In genomic region chr2:191701696-191702095, GRCh38 we compare ENCODE assay signal across 25 cellular contexts. TPM values are rescaled to one million over a fixed set of nuclear protein-coding genes. Genes with fewer than 3 reads are reported as not detected.
DNase-seq lines count a peak whose midpoint lies in the region; ATAC-seq and TF ChIP-seq lines count a peak whose summit lies in the region.
"Had no signal": no experiment of that assay in that cellular context is flagged by ENCODE, and none has a peak within 500 bp of the region (broad histone marks: within the 10 kb centered on the region; RNA-seq: fewer than 3 reads in every experiment).

No MANE protein-coding gene starts in this region.

- TF ChIP-seq POLR2A in gastroesophageal sphincter (IDR thresholded peaks at IDR 0.05) = no peak

- no TSS peak for BruUV-seq in A673 (replicated peaks; lab: Mats Ljungman, UMichigan)

- 50 to 63% methylated on average over 2 of the region's 2 CpGs for WGBS in gastroesophageal sphincter (ENCODE audit: low coverage in 1 of 2), 2 donors

- H3K27ac Mint-ChIP-seq in central memory CD8-positive, alpha-beta T cell (ENCODE audit: low read depth) = peak overlapping the region; percentile 38
- peak overlapping the region in 1 of 2 donors; percentile 34 for H3K27ac Mint-ChIP-seq in activated naive CD4-positive, alpha-beta T cell treated with anti-CD3 and anti-CD28 coated beads, Interleukin-2, amount 50 U/mL, for 72 hours
- H3K27ac Mint-ChIP-seq: endodermal cell, GM23338, T-cell had no signal

- no peaks in the 10 kb centered on the region for H3K9me3 Mint-ChIP-seq in central memory CD8-positive, alpha-beta T cell
- H3K9me3 Mint-ChIP-seq in activated naive CD4-positive, alpha-beta T cell treated with anti-CD3 and anti-CD28 coated beads, Interleukin-2, amount 50 U/mL, for 72 hours = no peaks in the 10 kb centered on the region
- H3K9me3 Mint-ChIP-seq: immature natural killer cell, T-cell had no signal

- H3K4me1 Mint-ChIP-seq in central memory CD8-positive, alpha-beta T cell = peaks cover 6% of the 10 kb centered on the region
- H3K4me1 Mint-ChIP-seq: endodermal cell, immature natural killer cell had no signal

- H3K36me3 ChIP-seq in A673 (ENCODE audit: insufficient read depth, low read length, poor library complexity, severe bottlenecking) = no peaks in the 10 kb centered on the region
- no peaks in the 10 kb centered on the region for H3K36me3 ChIP-seq in gastroesophageal sphincter
- H3K36me3 ChIP-seq: brain microvascular endothelial cell, left ventricle myocardium inferior, prostate gland had no signal

- H3K27ac ChIP-seq in A673 (ENCODE audit: low read depth, low read length, poor library complexity, severe bottlenecking) = no peak overlapping the region
- H3K27ac ChIP-seq in gastroesophageal sphincter = no peak overlapping the region
- H3K27ac ChIP-seq: brain microvascular endothelial cell, left ventricle myocardium inferior, prostate gland, VCaP had no signal

- TF ChIP-seq CTCF in A673 (conservative IDR thresholded peaks at IDR 0.05; ENCODE audit: low read depth, low read length) (no peak), gastroesophageal sphincter (IDR thresholded peaks at IDR 0.05) (no peak)

- H3K4me1 ChIP-seq in A673 (ENCODE audit: insufficient read depth, low read length, poor library complexity, severe bottlenecking) = peaks cover 11% of the 10 kb centered on the region
- no peaks in the 10 kb centered on the region for H3K4me1 ChIP-seq in gastroesophageal sphincter
- H3K4me1 ChIP-seq: left ventricle myocardium inferior, prostate gland had no signal

- no peak overlapping the region for H3K4me3 ChIP-seq in A673 (ENCODE audit: low read depth, low read length, poor library complexity, severe bottlenecking)
- H3K4me3 ChIP-seq in gastroesophageal sphincter = no peak overlapping the region
- H3K4me3 ChIP-seq: GM23338, K562, left ventricle myocardium inferior, mucosa of descending colon, prostate gland had no signal

- H3K27me3 Mint-ChIP-seq in central memory CD8-positive, alpha-beta T cell = no peaks in the 10 kb centered on the region
- H3K27me3 Mint-ChIP-seq: T-cell had no signal

- H3K4me3 Mint-ChIP-seq in central memory CD8-positive, alpha-beta T cell = no peak overlapping the region
- H3K4me3 Mint-ChIP-seq: endodermal cell, GM23338, immature natural killer cell, T-cell had no signal

- DNase-seq in A673 (ENCODE audit: low spot score) = peak; percentile 63
- peak; percentile 34 for DNase-seq in NCI-H1092 (lab: John Stamatoyannopoulos, UW)
- DNase-seq in NCI-H510A (lab: John Stamatoyannopoulos, UW) = peak; percentile 46
- DNase-seq in central memory CD8-positive, alpha-beta T cell (ENCODE audit: low spot score in 2 of 2) = no peak
- DNase-seq in activated naive CD4-positive, alpha-beta T cell treated with anti-CD3 and anti-CD28 coated beads, Interleukin-2, amount 50 U/mL, for 72 hours (ENCODE audit: low spot score in 2 of 2) = no peak
- DNase-seq in effector CD8-positive, alpha-beta T cell (lab: John Stamatoyannopoulos, UW) = no peak
- DNase-seq in stimulated activated CD4-positive, alpha-beta T cell treated with anti-CD3 and anti-CD28 coated beads, Interleukin-2, amount 100 ng/mL, for 48 hours = no peak
- DNase-seq: activated CD8-positive, alpha-beta memory T cell treated with anti-CD3 and anti-CD28 coated beads, Interleukin-2, amount 50 U/mL, for 48 hours; activated gamma-delta T cell; brain microvascular endothelial cell; C1 segment of cervical spinal cord; endodermal cell; GF-D8; immature natural killer cell; left ventricle myocardium inferior; mucosa of descending colon; NCI-H1930; SHP77; stimulated activated naive CD4-positive, alpha-beta T cell; T-cell had no signal

- POLR2A ChIA-PET in A673 (lab: Charles Lee; ENCODE audit: low non-redundant PET) = no interaction called here

- TF ChIP-seq EP300 in gastroesophageal sphincter (IDR thresholded peaks at IDR 0.05) = no peak

- H3K36me3 Mint-ChIP-seq in central memory CD8-positive, alpha-beta T cell (ENCODE audit: insufficient read depth) = peaks cover 9% of the 10 kb centered on the region
- H3K36me3 Mint-ChIP-seq in activated naive CD4-positive, alpha-beta T cell treated with anti-CD3 and anti-CD28 coated beads, Interleukin-2, amount 50 U/mL, for 72 hours = peaks cover 0 to 5% of the 10 kb centered on the region in 2 donors

- no peak for ATAC-seq in central memory CD8-positive, alpha-beta T cell (replicated peaks; ENCODE audit: extremely low read depth, poor library complexity, severe bottlenecking)
- no peak for ATAC-seq in gastroesophageal sphincter
- ATAC-seq in activated naive CD4-positive, alpha-beta T cell treated with anti-CD3 and anti-CD28 coated beads, Interleukin-2, amount 50 U/mL, for 72 hours = no peak
- ATAC-seq: GM23338, K562, mucosa of descending colon, T-cell had no signal

- H3K9me3 ChIP-seq in A673 (ENCODE audit: low read depth, low read length, poor library complexity, severe bottlenecking) (no peaks in the 10 kb centered on the region), gastroesophageal sphincter (no peaks in the 10 kb centered on the region)
- H3K9me3 ChIP-seq: left ventricle myocardium inferior, mucosa of descending colon, prostate gland had no signal

- CTCF ChIA-PET in A673 (lab: Charles Lee) = no interaction called here

- intact Hi-C loops in A673 (cut with micrococcal nuclease; ENCODE audit: unreplicated experiment) = no loop called here

- H3K27me3 ChIP-seq in A673 (replicated peaks; ENCODE audit: insufficient read depth, low read depth, low read length, poor library complexity) (no peaks in the 10 kb centered on the region), gastroesophageal sphincter (no peaks in the 10 kb centered on the region)
- H3K27me3 ChIP-seq: brain microvascular endothelial cell had no signal

RNA-seq across cellular contexts. Expression of gene NABP1, which starts 23.8 kb away (rescaled TPM):
- total RNA-seq in A673 (2021) (33.2 and 38.4 TPM in 2 replicates), gastroesophageal sphincter (10 to 100 TPM in 2 of 4 donors, 1 to 10 TPM in 2; 2.8 to 30.7 (median 7.9) TPM)
- total RNA-seq in activated naive CD4-positive, alpha-beta T cell treated with anti-CD3 and anti-CD28 coated beads, Interleukin-2, amount 50 U/mL, for 72 hours = 10 to 100 TPM; 53.7 to 59.7 TPM

Comparison
In these comparisons a context has a peak if more than half of its experiments do, and no peak if none do; other contexts are left out.
1. DNase-seq: peak in A673 (single experiment), NCI-H1092 (single experiment) and NCI-H510A (single experiment); none in central memory CD8-positive, alpha-beta T cell (0 of 2), activated naive CD4-positive, alpha-beta T cell treated with anti-CD3 and anti-CD28 coated beads, Interleukin-2, amount 50 U/mL, for 72 hours (0 of 2), effector CD8-positive, alpha-beta T cell (single experiment) and stimulated activated CD4-positive, alpha-beta T cell treated with anti-CD3 and anti-CD28 coated beads, Interleukin-2, amount 100 ng/mL, for 48 hours (0 of 2).